ENCODE assay signal across 11 cellular contexts in genomic region chr7:20836424-20836823, GRCh38. TPM values are rescaled to one million over a fixed set of nuclear protein-coding genes. Genes with fewer than 3 reads are reported as not detected.
DNase-seq lines count a peak whose midpoint lies in the region; ATAC-seq, FAIRE-seq and TF ChIP-seq lines count a peak whose summit lies in the region.
"Not testable (repeated sequence)": the region's sequence is repeated elsewhere in the genome, so short reads cannot be mapped to it uniquely, and the experiment has no call there.
"Had no signal": no experiment of that assay in that cellular context is flagged by ENCODE, and none has a peak within 500 bp of the region (broad histone marks: within the 10 kb centered on the region; RNA-seq: fewer than 3 reads in every experiment).

No MANE protein-coding gene starts in this region.

- H3K4me2 ChIP-seq in A549, result not testable (repeated sequence)

- not testable (repeated sequence) for ATAC-seq in A549
- ATAC-seq in GM18858 (IDR thresholded peaks at IDR 0.05; ENCODE audit: unreplicated experiment) (peak; percentile 38), GM19395 (IDR thresholded peaks at IDR 0.05; ENCODE audit: unreplicated experiment) (peak; percentile 81), GM21447 (IDR thresholded peaks at IDR 0.05; ENCODE audit: unreplicated experiment) (peak; percentile 81), HG02623 (IDR thresholded peaks at IDR 0.05; ENCODE audit: unreplicated experiment) (peak; percentile 61), HG02981 (IDR thresholded peaks at IDR 0.05; ENCODE audit: unreplicated experiment) (peak; percentile 70), HG03196 (IDR thresholded peaks at IDR 0.05; ENCODE audit: unreplicated experiment) (peak; percentile 73), HG03571 (IDR thresholded peaks at IDR 0.05; ENCODE audit: unreplicated experiment) (peak; percentile 76)

- TF ChIP-seq RAD21 in A549 (conservative IDR thresholded peaks at IDR 0.05 in 1 of 2, IDR thresholded peaks at IDR 0.05 in 1 of 2), result not testable (repeated sequence)

- not testable (repeated sequence) for H3K9me3 ChIP-seq in A549

- CTCF ChIA-PET in A549 (lab: Yijun Ruan, JAX), result interaction anchor here (0.7 kb wide), 1 partner anchor 20 kb away, joined by 3 read pairs; no protein-coding TSS in a partner anchor

- FAIRE-seq in A549 (lab: Jason Lieb, UNC), result peak; percentile 36

- WGBS in A549 (ENCODE audit: missing lambda C conversion rate), result 4% methylated on average over 2 of the region's 2 CpGs

- POLR2A ChIA-PET in A549 (lab: Yijun Ruan, JAX), result not testable (repeated sequence)

- DNase-seq in A549 (ENCODE audit: low read depth in 1 of 2, low spot score in 1 of 2), result not testable (repeated sequence)

- H3K27ac ChIP-seq in A549, result not testable (repeated sequence)

- H3K4me3 ChIP-seq in A549, result not testable (repeated sequence)

- not testable (repeated sequence) for H3K4me1 ChIP-seq in A549

- not testable (repeated sequence) for TF ChIP-seq CTCF in A549 (IDR thresholded peaks at IDR 0.05)

- TF ChIP-seq POLR2A in A549 (IDR thresholded peaks at IDR 0.05; ENCODE audit: low read length), result not testable (repeated sequence)

- TF ChIP-seq EP300 in A549 (IDR thresholded peaks at IDR 0.05), result not testable (repeated sequence)

RNA-seq across cellular contexts. Expression of gene SP8, which starts 49.7 kb away (rescaled TPM):
- not detected in 2 replicates for polyA plus RNA-seq in A549 (2011; rRNA removed)
- polyA plus RNA-seq in A549 (2012; cell fraction: cytosol; rRNA removed), result not detected in 2 replicates
- not detected in 2 replicates for polyA plus RNA-seq in A549 (2012; cell fraction: nucleus; rRNA removed)
- not detected in 3 replicates for polyA plus RNA-seq in A549 (2017; fragmentation: RNase III; extraction: RNeasy Plus Mini Kit Qiagen cat#74134 plus additional on column Dnase treatment)
- not detected in 2 replicates for polyA minus RNA-seq in A549 (2011; rRNA and poly(A)+ RNA removed)
- polyA plus RNA-seq: heart left ventricle, sigmoid colon, urinary bladder had no signal
